In the genomic region with DNA sequence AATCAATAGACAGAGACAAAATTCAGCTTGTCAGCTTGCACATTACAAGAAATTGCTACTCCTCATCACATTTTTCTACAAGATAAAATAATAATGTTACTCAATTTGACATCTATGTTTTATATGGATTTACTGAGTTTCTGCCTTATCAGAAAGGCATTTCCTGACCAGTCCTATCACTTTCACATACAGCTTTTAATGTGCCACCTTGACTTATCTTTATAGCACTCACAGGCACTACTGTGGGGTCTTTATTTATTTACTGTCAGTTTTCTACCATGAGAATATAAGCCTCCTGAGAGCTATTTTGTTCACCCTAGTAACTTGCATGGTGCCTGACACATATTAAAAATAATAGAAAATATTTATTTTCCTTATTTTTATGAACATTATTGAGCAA, we compare ENCODE assay signal across 10 cellular contexts. TPM values are rescaled to one million over a fixed set of nuclear protein-coding genes. Genes with fewer than 3 reads are reported as not detected.
"Had no signal": no experiment of that assay in that cellular context is flagged by ENCODE, and none has a peak within 500 bp of the region (broad histone marks: within the 10 kb centered on the region; RNA-seq: fewer than 3 reads in every experiment).

No MANE protein-coding gene starts in this region.

- DNase-seq: GM23248, GOT3, H7, HCEC 1CT, HFFc6, IMR-90 had no signal

- H3K4me3 ChIP-seq: GM23248, K562 had no signal

- H3K9ac ChIP-seq: GM23248 had no signal

- H3K27ac ChIP-seq: GM23248, HL-60 had no signal

RNA-seq across cellular contexts. Expression of a gene that starts 6.0 kb away (rescaled TPM):
- total RNA-seq: GM23248, H7, HepG2, HFFc6, HT1080, IMR-90, K562 had no signal
